ENCODE assay signal across 1 cellular context in the genomic region with DNA sequence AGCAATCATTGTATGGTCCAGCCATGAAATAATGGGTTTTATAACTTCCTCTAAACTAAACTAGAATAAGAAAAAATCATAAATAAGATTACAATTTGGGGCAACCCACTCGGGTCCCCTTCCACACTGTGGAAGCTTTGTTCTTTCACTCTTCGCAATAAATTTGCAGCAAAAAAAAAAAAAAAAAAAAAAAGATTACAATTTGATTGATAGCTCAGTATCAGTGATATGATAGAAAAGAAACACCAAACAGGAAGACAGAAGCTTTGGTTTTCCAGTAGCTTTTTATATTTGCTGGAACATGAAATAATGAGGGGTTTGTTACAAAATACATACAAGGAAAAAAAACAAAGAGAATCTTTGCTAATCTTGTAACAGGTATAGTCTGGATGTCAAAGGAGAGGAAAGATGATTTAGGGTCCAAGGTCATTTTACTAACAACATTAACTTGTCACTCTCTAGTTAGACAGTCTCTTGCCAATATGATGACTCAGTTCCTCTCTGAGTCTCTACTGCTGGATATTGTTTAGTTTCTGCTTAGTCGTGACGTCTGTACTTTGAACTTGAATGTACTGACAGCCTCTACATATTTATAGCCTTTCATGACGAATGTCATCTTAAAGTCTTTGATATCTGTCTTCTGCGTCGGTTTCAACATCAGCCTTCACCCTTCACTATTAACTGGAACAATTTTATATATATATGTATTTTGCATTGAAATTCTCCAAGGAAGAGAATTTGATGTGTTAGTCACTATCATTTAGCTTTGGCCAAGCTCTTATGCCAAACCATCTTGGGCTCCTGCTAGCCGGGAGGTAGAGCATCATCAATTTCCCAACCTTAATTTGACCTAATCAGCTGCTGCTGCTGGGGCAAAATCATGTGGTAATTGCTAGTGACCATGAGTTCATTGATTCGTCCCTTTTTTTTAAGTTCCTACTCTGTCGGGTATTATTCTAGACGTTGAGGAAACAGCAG.
TF ChIP-seq lines count a peak whose summit lies in the region.

No MANE protein-coding gene starts in this region.

TF ChIP-seq in K562, 482 proteins besides CTCF, POLR2A, EP300 and RAD21 (continued from another document and continues in another):
- TF ChIP-seq, protein P1, sequence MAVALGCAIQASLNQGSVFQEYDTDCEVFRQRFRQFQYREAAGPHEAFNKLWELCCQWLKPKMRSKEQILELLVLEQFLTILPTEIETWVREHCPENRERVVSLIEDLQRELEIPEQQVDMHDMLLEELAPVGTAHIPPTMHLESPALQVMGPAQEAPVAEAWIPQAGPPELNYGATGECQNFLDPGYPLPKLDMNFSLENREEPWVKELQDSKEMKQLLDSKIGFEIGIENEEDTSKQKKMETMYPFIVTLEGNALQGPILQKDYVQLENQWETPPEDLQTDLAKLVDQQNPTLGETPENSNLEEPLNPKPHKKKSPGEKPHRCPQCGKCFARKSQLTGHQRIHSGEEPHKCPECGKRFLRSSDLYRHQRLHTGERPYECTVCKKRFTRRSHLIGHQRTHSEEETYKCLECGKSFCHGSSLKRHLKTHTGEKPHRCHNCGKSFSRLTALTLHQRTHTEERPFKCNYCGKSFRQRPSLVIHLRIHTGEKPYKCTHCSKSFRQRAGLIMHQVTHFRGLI (CRISPR knock-in tag; IDR thresholded peaks at IDR 0.05) = no peak
- TF ChIP-seq GATA2 (CRISPR knock-in tag; IDR thresholded peaks at IDR 0.05) (no peak), NFE2 (IDR thresholded peaks at IDR 0.05; ENCODE audit: low read depth) (peak; percentile 59), ARID1B (IDR thresholded peaks at IDR 0.05) (peak; percentile 73), MCM2 (IDR thresholded peaks at IDR 0.05; ENCODE audit: low read depth) (no peak), SOX6 (IDR thresholded peaks at IDR 0.05) (peak; percentile 56), TBL1XR1 (IDR thresholded peaks at IDR 0.05; ENCODE audit: low read length in 2 of 2) (peak in 1 of 2 experiments; percentile 5; a peak in 1 of 4 replicates), PHB2 (IDR thresholded peaks at IDR 0.05; ENCODE audit: low read depth) (no peak), ZNF584 (CRISPR knock-in tag; IDR thresholded peaks at IDR 0.05; ENCODE audit: low read depth) (no peak), THRA (IDR thresholded peaks at IDR 0.05) (no peak), ETV5 (CRISPR knock-in tag; IDR thresholded peaks at IDR 0.05; ENCODE audit: low read depth) (no peak), PTBP1 (IDR thresholded peaks at IDR 0.05; ENCODE audit: low read depth, low read length) (no peak), DACH1 (IDR thresholded peaks at IDR 0.05; ENCODE audit: partially characterized antibody) (no peak), HDAC2 (IDR thresholded peaks at IDR 0.05) (no peak), SNIP1 (IDR thresholded peaks at IDR 0.05; ENCODE audit: low read depth) (no peak), ZNF407 (IDR thresholded peaks at IDR 0.05; ENCODE audit: low read depth) (no peak), HSF4 (CRISPR knock-in tag; IDR thresholded peaks at IDR 0.05; ENCODE audit: borderline replicate concordance) (no peak), ZNF586 (CRISPR knock-in tag; conservative IDR thresholded peaks at IDR 0.05) (no peak), JUND (IDR thresholded peaks at IDR 0.05; ENCODE audit: borderline replicate concordance, low read depth, low read length) (peak; percentile 88), JUND (tag; IDR thresholded peaks at IDR 0.05; ENCODE audit: borderline replicate concordance, low read depth, low read length) (peak; percentile 76), MBD1 (CRISPR knock-in tag; IDR thresholded peaks at IDR 0.05) (no peak), DMBX1 (CRISPR knock-in tag; IDR thresholded peaks at IDR 0.05; ENCODE audit: borderline replicate concordance) (no peak), NFE2L1 (tag; IDR thresholded peaks at IDR 0.05; ENCODE audit: borderline replicate concordance, low read depth) (no peak)
- TF ChIP-seq, protein P2, sequence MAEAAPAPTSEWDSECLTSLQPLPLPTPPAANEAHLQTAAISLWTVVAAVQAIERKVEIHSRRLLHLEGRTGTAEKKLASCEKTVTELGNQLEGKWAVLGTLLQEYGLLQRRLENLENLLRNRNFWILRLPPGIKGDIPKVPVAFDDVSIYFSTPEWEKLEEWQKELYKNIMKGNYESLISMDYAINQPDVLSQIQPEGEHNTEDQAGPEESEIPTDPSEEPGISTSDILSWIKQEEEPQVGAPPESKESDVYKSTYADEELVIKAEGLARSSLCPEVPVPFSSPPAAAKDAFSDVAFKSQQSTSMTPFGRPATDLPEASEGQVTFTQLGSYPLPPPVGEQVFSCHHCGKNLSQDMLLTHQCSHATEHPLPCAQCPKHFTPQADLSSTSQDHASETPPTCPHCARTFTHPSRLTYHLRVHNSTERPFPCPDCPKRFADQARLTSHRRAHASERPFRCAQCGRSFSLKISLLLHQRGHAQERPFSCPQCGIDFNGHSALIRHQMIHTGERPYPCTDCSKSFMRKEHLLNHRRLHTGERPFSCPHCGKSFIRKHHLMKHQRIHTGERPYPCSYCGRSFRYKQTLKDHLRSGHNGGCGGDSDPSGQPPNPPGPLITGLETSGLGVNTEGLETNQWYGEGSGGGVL (CRISPR knock-in tag; IDR thresholded peaks at IDR 0.05) = no peak
- TF ChIP-seq, protein P3, sequence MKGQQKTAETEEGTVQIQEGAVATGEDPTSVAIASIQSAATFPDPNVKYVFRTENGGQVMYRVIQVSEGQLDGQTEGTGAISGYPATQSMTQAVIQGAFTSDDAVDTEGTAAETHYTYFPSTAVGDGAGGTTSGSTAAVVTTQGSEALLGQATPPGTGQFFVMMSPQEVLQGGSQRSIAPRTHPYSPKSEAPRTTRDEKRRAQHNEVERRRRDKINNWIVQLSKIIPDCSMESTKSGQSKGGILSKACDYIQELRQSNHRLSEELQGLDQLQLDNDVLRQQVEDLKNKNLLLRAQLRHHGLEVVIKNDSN (CRISPR knock-in tag; IDR thresholded peaks at IDR 0.05) = no peak
- TF ChIP-seq, protein P4, sequence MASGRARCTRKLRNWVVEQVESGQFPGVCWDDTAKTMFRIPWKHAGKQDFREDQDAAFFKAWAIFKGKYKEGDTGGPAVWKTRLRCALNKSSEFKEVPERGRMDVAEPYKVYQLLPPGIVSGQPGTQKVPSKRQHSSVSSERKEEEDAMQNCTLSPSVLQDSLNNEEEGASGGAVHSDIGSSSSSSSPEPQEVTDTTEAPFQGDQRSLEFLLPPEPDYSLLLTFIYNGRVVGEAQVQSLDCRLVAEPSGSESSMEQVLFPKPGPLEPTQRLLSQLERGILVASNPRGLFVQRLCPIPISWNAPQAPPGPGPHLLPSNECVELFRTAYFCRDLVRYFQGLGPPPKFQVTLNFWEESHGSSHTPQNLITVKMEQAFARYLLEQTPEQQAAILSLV (tag; IDR thresholded peaks at IDR 0.05) = no peak
- TF ChIP-seq, protein P5, sequence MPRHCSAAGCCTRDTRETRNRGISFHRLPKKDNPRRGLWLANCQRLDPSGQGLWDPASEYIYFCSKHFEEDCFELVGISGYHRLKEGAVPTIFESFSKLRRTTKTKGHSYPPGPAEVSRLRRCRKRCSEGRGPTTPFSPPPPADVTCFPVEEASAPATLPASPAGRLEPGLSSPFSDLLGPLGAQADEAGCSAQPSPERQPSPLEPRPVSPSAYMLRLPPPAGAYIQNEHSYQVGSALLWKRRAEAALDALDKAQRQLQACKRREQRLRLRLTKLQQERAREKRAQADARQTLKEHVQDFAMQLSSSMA (CRISPR knock-in tag; IDR thresholded peaks at IDR 0.05) = no peak
- TF ChIP-seq, protein P6, sequence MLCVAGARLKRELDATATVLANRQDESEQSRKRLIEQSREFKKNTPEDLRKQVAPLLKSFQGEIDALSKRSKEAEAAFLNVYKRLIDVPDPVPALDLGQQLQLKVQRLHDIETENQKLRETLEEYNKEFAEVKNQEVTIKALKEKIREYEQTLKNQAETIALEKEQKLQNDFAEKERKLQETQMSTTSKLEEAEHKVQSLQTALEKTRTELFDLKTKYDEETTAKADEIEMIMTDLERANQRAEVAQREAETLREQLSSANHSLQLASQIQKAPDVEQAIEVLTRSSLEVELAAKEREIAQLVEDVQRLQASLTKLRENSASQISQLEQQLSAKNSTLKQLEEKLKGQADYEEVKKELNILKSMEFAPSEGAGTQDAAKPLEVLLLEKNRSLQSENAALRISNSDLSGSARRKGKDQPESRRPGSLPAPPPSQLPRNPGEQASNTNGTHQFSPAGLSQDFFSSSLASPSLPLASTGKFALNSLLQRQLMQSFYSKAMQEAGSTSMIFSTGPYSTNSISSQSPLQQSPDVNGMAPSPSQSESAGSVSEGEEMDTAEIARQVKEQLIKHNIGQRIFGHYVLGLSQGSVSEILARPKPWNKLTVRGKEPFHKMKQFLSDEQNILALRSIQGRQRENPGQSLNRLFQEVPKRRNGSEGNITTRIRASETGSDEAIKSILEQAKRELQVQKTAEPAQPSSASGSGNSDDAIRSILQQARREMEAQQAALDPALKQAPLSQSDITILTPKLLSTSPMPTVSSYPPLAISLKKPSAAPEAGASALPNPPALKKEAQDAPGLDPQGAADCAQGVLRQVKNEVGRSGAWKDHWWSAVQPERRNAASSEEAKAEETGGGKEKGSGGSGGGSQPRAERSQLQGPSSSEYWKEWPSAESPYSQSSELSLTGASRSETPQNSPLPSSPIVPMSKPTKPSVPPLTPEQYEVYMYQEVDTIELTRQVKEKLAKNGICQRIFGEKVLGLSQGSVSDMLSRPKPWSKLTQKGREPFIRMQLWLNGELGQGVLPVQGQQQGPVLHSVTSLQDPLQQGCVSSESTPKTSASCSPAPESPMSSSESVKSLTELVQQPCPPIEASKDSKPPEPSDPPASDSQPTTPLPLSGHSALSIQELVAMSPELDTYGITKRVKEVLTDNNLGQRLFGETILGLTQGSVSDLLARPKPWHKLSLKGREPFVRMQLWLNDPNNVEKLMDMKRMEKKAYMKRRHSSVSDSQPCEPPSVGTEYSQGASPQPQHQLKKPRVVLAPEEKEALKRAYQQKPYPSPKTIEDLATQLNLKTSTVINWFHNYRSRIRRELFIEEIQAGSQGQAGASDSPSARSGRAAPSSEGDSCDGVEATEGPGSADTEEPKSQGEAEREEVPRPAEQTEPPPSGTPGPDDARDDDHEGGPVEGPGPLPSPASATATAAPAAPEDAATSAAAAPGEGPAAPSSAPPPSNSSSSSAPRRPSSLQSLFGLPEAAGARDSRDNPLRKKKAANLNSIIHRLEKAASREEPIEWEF (CRISPR knock-in tag; IDR thresholded peaks at IDR 0.05) = no peak
